Comparison of ENCODE assay signal across 8 cellular contexts in genomic region chr1:45326627-45327591, GRCh38. TPM values are rescaled to one million over a fixed set of nuclear protein-coding genes. Genes with fewer than 3 reads are reported as not detected.
DNase-seq lines count a peak whose midpoint lies in the region; ATAC-seq and TF ChIP-seq lines count a peak whose summit lies in the region.

TSS of gene HPDL (plus strand) at chr1:45326895. CDS start at chr1:45327149, 254 bp downstream.

- H3K4me3 ChIP-seq in BE2C (ENCODE audit: low read depth, low read length) (peak within 1 kb of the TSS; percentile 44), epithelial cell of proximal tubule (ENCODE audit: low read depth, low read length) (peak within 1 kb of the TSS; percentile 49), mucosa of descending colon (peak within 1 kb of the TSS; percentile 24)

- H3K27me3 ChIP-seq in BE2C = no peaks in the 10 kb centered on the region

- peak; percentile 76 for DNase-seq in BE2C
- DNase-seq in NCI-H524 treated with DMSO at 0.1 percent for 48 hours (lab: John Stamatoyannopoulos, UW) = peak; percentile 11
- peak; percentile 51 for DNase-seq in activated CD8-positive, alpha-beta memory T cell treated with anti-CD3 and anti-CD28 coated beads, Interleukin-2, amount 50 U/mL, for 24 hours (ENCODE audit: extremely low read depth)
- no peak for DNase-seq in epithelial cell of proximal tubule (ENCODE audit: low read depth)
- DNase-seq in mucosa of descending colon = peak; percentile 81 to 83 (median 82)
- DNase-seq in stimulated activated CD8-positive, alpha-beta memory T cell treated with anti-CD3 and anti-CD28 coated beads, Interleukin-7, amount 100 ng/mL, for 1 hour (ENCODE audit: low read depth in 2 of 2) = peak; percentile 11 to 27

- H3K4me1 ChIP-seq in BE2C (no peaks in the 10 kb centered on the region; the same call in 1 of the 2 replicates), mucosa of descending colon (ENCODE audit: low read depth) (peaks cover 23% of the 10 kb centered on the region)

- H3K9me3 ChIP-seq in BE2C (no peaks in the 10 kb centered on the region), mucosa of descending colon (no peaks in the 10 kb centered on the region)

- ATAC-seq in GM19395 (IDR thresholded peaks at IDR 0.05; ENCODE audit: unreplicated experiment) (peak; percentile 62), mucosa of descending colon (peak; percentile 83), HG03378 (IDR thresholded peaks at IDR 0.05; ENCODE audit: unreplicated experiment) (no peak)

- no peak for TF ChIP-seq CTCF in BE2C (IDR thresholded peaks at IDR 0.05; ENCODE audit: low read depth, low read length)
- TF ChIP-seq CTCF in epithelial cell of proximal tubule (conservative IDR thresholded peaks at IDR 0.05; ENCODE audit: low read depth, low read length) = no peak
- no peak for TF ChIP-seq CTCF in mucosa of descending colon (IDR thresholded peaks at IDR 0.05)

- intact Hi-C loops in mucosa of descending colon (cut with DNase I, micrococcal nuclease) = no loop called here

- H3K36me3 ChIP-seq in BE2C = no peaks in the 10 kb centered on the region
- H3K36me3 ChIP-seq in mucosa of descending colon (ENCODE audit: low read depth) = no peaks in the 10 kb centered on the region

RNA-seq across cellular contexts. Expression of gene HPDL, which starts in this region (rescaled TPM):
- 6.4 TPM for polyA plus RNA-seq in BE2C (2012; ENCODE audit: insufficient read depth, insufficient read length, low read depth)
- total RNA-seq in epithelial cell of proximal tubule (2.9 and 11.9 TPM in 2 replicates), mucosa of descending colon (1 to 10 TPM; 2.1 to 8.8 (median 7.4) TPM)
